ENCODE assay signal across 26 cellular contexts in the genomic region with DNA sequence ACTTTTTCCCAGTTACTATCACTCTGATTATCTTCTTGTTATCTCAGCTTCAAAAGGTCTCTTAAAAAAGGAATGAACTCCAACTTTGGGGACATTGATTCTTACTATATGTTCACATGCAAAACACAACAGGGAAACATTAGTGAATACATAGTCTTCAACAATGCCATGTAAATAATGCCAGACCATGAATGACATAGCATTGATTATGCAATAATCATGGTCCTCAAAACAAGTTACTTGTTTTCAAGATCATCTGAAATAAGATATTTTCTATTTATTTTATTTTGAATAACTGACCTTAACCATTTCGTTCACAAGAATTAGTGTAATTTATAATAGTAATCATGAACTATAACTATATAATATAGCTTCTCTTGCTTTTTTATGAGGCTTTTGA.
"Had no signal": no experiment of that assay in that cellular context is flagged by ENCODE, and none has a peak within 500 bp of the region (broad histone marks: within the 10 kb centered on the region; RNA-seq: fewer than 3 reads in every experiment).

No MANE protein-coding gene starts in this region.

- FAIRE-seq: endometrium, endothelial cell of umbilical vein had no signal

- H3K9me3 ChIP-seq: colonic mucosa, esophagus muscularis mucosa, esophagus squamous epithelium, gastrocnemius medialis, gastroesophageal sphincter had no signal

- H3K4me1 ChIP-seq: colonic mucosa, esophagus muscularis mucosa, esophagus squamous epithelium, foreskin keratinocyte, gastrocnemius medialis, gastroesophageal sphincter, heart left ventricle, heart right ventricle had no signal

- H3K27ac ChIP-seq: colonic mucosa, coronary artery, dorsolateral prefrontal cortex, epithelial cell of prostate, esophagus muscularis mucosa, esophagus squamous epithelium, foreskin keratinocyte, gastrocnemius medialis, gastroesophageal sphincter, heart left ventricle, heart right ventricle had no signal

- DNase-seq: colonic mucosa; cortex of kidney; dermis blood vessel endothelial cell; dorsolateral prefrontal cortex; effector CD4-positive, alpha-beta T cell; effector CD8-positive, alpha-beta T cell; effector memory CD4-positive, alpha-beta T cell; effector memory CD8-positive, alpha-beta T cell; endodermal cell; erythroblast; esophagus squamous epithelium; foreskin fibroblast; foreskin keratinocyte; foreskin melanocyte; gastrocnemius medialis; glutamatergic neuron; head of caudate nucleus; heart left ventricle; heart right ventricle had no signal

- H3K36me3 ChIP-seq: colonic mucosa, esophagus muscularis mucosa, esophagus squamous epithelium, gastrocnemius medialis, gastroesophageal sphincter, heart left ventricle, heart right ventricle had no signal

- H3K27me3 ChIP-seq: colonic mucosa, dorsolateral prefrontal cortex, esophagus muscularis mucosa, esophagus squamous epithelium, foreskin keratinocyte, gastrocnemius medialis, gastroesophageal sphincter, heart left ventricle, heart right ventricle had no signal

- H3K4me3 ChIP-seq: colonic mucosa, coronary artery, dorsolateral prefrontal cortex, esophagus muscularis mucosa, esophagus squamous epithelium, gastrocnemius medialis, gastroesophageal sphincter, heart left ventricle, heart right ventricle had no signal

- ATAC-seq: effector memory CD8-positive, alpha-beta T cell; esophagus mucosa; foreskin keratinocyte; gastrocnemius medialis; gastroesophageal sphincter; heart left ventricle; heart right ventricle had no signal
